11 cellular contexts compared by ENCODE assay signal in genomic region chr17:73566905-73567782, GRCh38.
DNase-seq lines count a peak whose midpoint lies in the region; ATAC-seq, FAIRE-seq and TF ChIP-seq lines count a peak whose summit lies in the region.
"Had no signal": no experiment of that assay in that cellular context is flagged by ENCODE, and none has a peak within 500 bp of the region (broad histone marks: within the 10 kb centered on the region; RNA-seq: fewer than 3 reads in every experiment).

No MANE protein-coding gene starts in this region.

- H3K9me3 ChIP-seq in T-helper 17 cell (ENCODE audit: control insufficient read depth, low read length, poor library complexity, severe bottlenecking) = no peaks in the 10 kb centered on the region
- H3K9me3 ChIP-seq in H1 (ENCODE audit: insufficient read depth in 2 of 2, low read depth in 1 of 2, low read length in 1 of 2) = no peaks in the 10 kb centered on the region
- no peaks in the 10 kb centered on the region for H3K9me3 ChIP-seq in ascending aorta
- H3K9me3 ChIP-seq: neutrophil had no signal

- TF ChIP-seq CTCF in H1 (IDR thresholded peaks at IDR 0.05; ENCODE audit: control extremely low read depth in 1 of 3, insufficient read depth in 1 of 3, low read depth in 1 of 3, low read length in 3 of 3) (no peak; a peak in 1 of 4 replicates), ascending aorta (IDR thresholded peaks at IDR 0.05) (no peak)

- H3K79me1 ChIP-seq in H1 (ENCODE audit: low read depth, low read length) = no peaks in the 10 kb centered on the region

- H3K4me3 Mint-ChIP-seq in T-helper 17 cell = peak overlapping the region; percentile 12

- peak overlapping the region; percentile 2; the same call in 1 of the 2 replicates for H2BK20ac ChIP-seq in H1 (ENCODE audit: low read length)

- 0 out of 2 replicates have a peak overlapping the region, but pooled peaks have one; percentile 25 for H2BK15ac ChIP-seq in H1 (ENCODE audit: low read length)

- peak; percentile 37 for DNase-seq in NCI-H2196 (lab: John Stamatoyannopoulos, UW; ENCODE audit: unreplicated experiment)
- no peak for DNase-seq in NCI-H2196 treated with DMSO at 0.1 percent for 48 hours (lab: John Stamatoyannopoulos, UW; ENCODE audit: unreplicated experiment)
- no peak for DNase-seq in T-helper 17 cell
- peak; percentile 43 to 70 for DNase-seq in H1 (ENCODE audit: low read depth in 1 of 2, low spot score in 2 of 2)
- DNase-seq in stimulated activated CD8-positive, alpha-beta memory T cell treated with anti-CD3 and anti-CD28 coated beads, Interleukin-4, amount 100 ng/mL, for 48 hours = peak; percentile 46
- no peak for DNase-seq in C1 segment of cervical spinal cord (lab: John Stamatoyannopoulos, UW)
- no peak for DNase-seq in ascending aorta (ENCODE audit: low spot score in 2 of 2)

- peak overlapping the region in 1 of 4 experiments; percentile 15; a peak in 2 of 7 replicates for H3K9ac ChIP-seq in H1 (replicated peaks in 1 of 4; ENCODE audit: extremely low read depth in 1 of 4, low read depth in 3 of 4, low read length in 3 of 4)

- peak overlapping the region; percentile 38; the same call in 1 of the 2 replicates for H2BK5ac ChIP-seq in H1 (ENCODE audit: low read depth, low read length)

- no peak overlapping the region for H3K23ac ChIP-seq in H1 (ENCODE audit: insufficient read length)

- peak overlapping the region; percentile 23 to 50 for H3K4me2 ChIP-seq in H1 (ENCODE audit: insufficient read depth in 1 of 2, low read depth in 2 of 2, low read length in 2 of 2)

- WGBS in H1 (ENCODE audit: extremely low coverage in 1 of 2, insufficient coverage in 1 of 2, insufficient read length in 1 of 2, insufficient replicate concordance in 2 of 2, low coverage in 1 of 2, low lambda C conversion rate in 2 of 2, missing lambda C conversion rate in 1 of 2), 2 experiments = 27% methylated on average over 11 of the region's 11 CpGs; no CpG with 5 or more reads in 1 of the 2 experiments

- H3K27ac ChIP-seq in H1 (ENCODE audit: low read depth, low read length) (peak overlapping the region; percentile 79), ascending aorta (no peak overlapping the region)
- H3K27ac ChIP-seq: coronary artery, neutrophil had no signal

- no peak overlapping the region for H4K8ac ChIP-seq in H1 (ENCODE audit: extremely low read depth, insufficient read depth, low read length)

- peak overlapping the region in 1 of 4 experiments; percentile 41; a peak in 2 of 8 replicates for H3K4me3 ChIP-seq in H1 (ENCODE audit: extremely low read depth in 1 of 4, insufficient read depth in 2 of 4, low read depth in 3 of 4, low read length in 4 of 4)
- H3K4me3 ChIP-seq in ascending aorta = no peak overlapping the region
- H3K4me3 ChIP-seq: coronary artery had no signal

- peaks cover 13% of the 10 kb centered on the region for H3K4me1 Mint-ChIP-seq in T-helper 17 cell

- H3K36me3 ChIP-seq in H1 (ENCODE audit: control insufficient read depth in 2 of 4, insufficient read depth in 4 of 4, low read length in 3 of 4) = no peaks in the 10 kb centered on the region
- H3K36me3 ChIP-seq in ascending aorta = no peaks in the 10 kb centered on the region
- H3K36me3 ChIP-seq: neutrophil had no signal

- no peak overlapping the region for H3K14ac ChIP-seq in H1 (ENCODE audit: insufficient read length)

- no peak; a peak in 1 of 3 replicates for TF ChIP-seq EP300 in H1 (IDR thresholded peaks at IDR 0.05; ENCODE audit: borderline replicate concordance in 1 of 2, low read depth in 2 of 2, low read length in 2 of 2)

- no peak overlapping the region for H3K56ac ChIP-seq in H1 (replicated peaks; ENCODE audit: insufficient read length, low read depth, low read length)

- H3K4ac ChIP-seq in H1 (replicated peaks; ENCODE audit: insufficient read length, low read depth, low read length) = peak overlapping the region; percentile 19

- peak; percentile 95 for FAIRE-seq in H1 (lab: Jason Lieb, UNC)
- FAIRE-seq: A204.1 had no signal

- no peaks in the 10 kb centered on the region for H4K20me1 ChIP-seq in H1 (replicated peaks in 1 of 2; ENCODE audit: control insufficient read depth in 1 of 2, insufficient read depth in 2 of 2, low read length in 2 of 2)

- H3K27ac Mint-ChIP-seq in T-helper 17 cell = peak overlapping the region; percentile 79

- H3K27me3 ChIP-seq in H1 (replicated peaks in 1 of 4; ENCODE audit: control insufficient read depth in 3 of 4, extremely low read depth in 1 of 4, insufficient read depth in 3 of 4, low read length in 3 of 4) (no peaks in the 10 kb centered on the region), ascending aorta (no peaks in the 10 kb centered on the region)
- H3K27me3 ChIP-seq: neutrophil had no signal

- TF ChIP-seq POLR2A in H1 (IDR thresholded peaks at IDR 0.05; ENCODE audit: control extremely low read depth in 1 of 2, low read depth in 2 of 2, low read length in 2 of 2) = no peak

- POLR2A ChIA-PET in H1 (lab: Charles Lee; ENCODE audit: partially characterized antibody) = interaction anchor here (1.0 to 1.7 kb wide), 7 partner anchors 9 to 76 kb away, joined by 4 to 10 read pairs (median 5); no protein-coding TSS in a partner anchor

- no peak overlapping the region for H2AFZ ChIP-seq in H1 (ENCODE audit: low read length)

- no peaks in the 10 kb centered on the region for H3K79me2 ChIP-seq in H1 (ENCODE audit: control insufficient read depth in 1 of 2, insufficient read depth in 2 of 2, low read length in 2 of 2)

- peak overlapping the region; percentile 39 for H3K18ac ChIP-seq in H1 (ENCODE audit: extremely low read depth, low read length)

- CTCF ChIA-PET in H1 (lab: Charles Lee; ENCODE audit: partially characterized antibody) = interaction anchor here (0.7 to 3.2 kb wide), 13 partner anchors 10 to 216 kb away, joined by 3 to 15 read pairs (median 4); no protein-coding TSS in a partner anchor

- peak; percentile 14 to 45; a peak in 3 of 4 replicates for TF ChIP-seq RAD21 in H1 (IDR thresholded peaks at IDR 0.05 in 1 of 2, conservative IDR thresholded peaks at IDR 0.05 in 1 of 2; ENCODE audit: low read depth in 2 of 2, low read length in 2 of 2)

- no peak overlapping the region for H2AK5ac ChIP-seq in H1 (ENCODE audit: low read depth, low read length)

- H3K23me2 ChIP-seq in H1 (ENCODE audit: low read depth, low read length) = no peaks in the 10 kb centered on the region

- H2BK12ac ChIP-seq in H1 (ENCODE audit: low read depth, low read length) = no peak overlapping the region

- H4K91ac ChIP-seq in H1 (replicated peaks; ENCODE audit: insufficient read length, low read length) = peak overlapping the region; percentile 71

- peak overlapping the region; percentile 82 for H4K5ac ChIP-seq in H1 (ENCODE audit: insufficient read length, low read depth, low read length)

- H3K4me1 ChIP-seq in H1 (replicated peaks in 1 of 4; ENCODE audit: control insufficient read depth in 3 of 4, insufficient read depth in 4 of 4, low read length in 3 of 4) = peaks cover 13 to 39% (median 22%) of the 10 kb centered on the region in 4 experiments
- H3K4me1 ChIP-seq in ascending aorta = no peaks in the 10 kb centered on the region

- peak; percentile 59 for ATAC-seq in T-helper 17 cell
- ATAC-seq in GM21723 (IDR thresholded peaks at IDR 0.05; ENCODE audit: unreplicated experiment) = no peak

- H2BK120ac ChIP-seq in H1 (replicated peaks; ENCODE audit: low read depth, low read length) = peak overlapping the region; percentile 94

- no peaks in the 10 kb centered on the region for H3K27me3 Mint-ChIP-seq in T-helper 17 cell

- no peaks in the 10 kb centered on the region for H3K36me3 Mint-ChIP-seq in T-helper 17 cell (ENCODE audit: low read depth)

- intact Hi-C loops in ascending aorta (cut with DNase I) = no loop called here

TF ChIP-seq in H1, 55 proteins besides CTCF, POLR2A, EP300 and RAD21:
- TF ChIP-seq JUND (IDR thresholded peaks at IDR 0.05; ENCODE audit: low read length) (no peak), FOSL1 (IDR thresholded peaks at IDR 0.05; ENCODE audit: insufficient read depth, low read depth, low read length) (no peak), CBX5 (IDR thresholded peaks at IDR 0.05; ENCODE audit: low read depth, low read length) (no peak), HDAC2 (IDR thresholded peaks at IDR 0.05; ENCODE audit: borderline replicate concordance in 1 of 2, low read depth in 2 of 2, low read length in 2 of 2) (peak in 1 of 2 experiments; percentile 46; a peak in 1 of 4 replicates), POU5F1 (IDR thresholded peaks at IDR 0.05; ENCODE audit: low read depth, low read length) (peak; percentile 94), YY1 (IDR thresholded peaks at IDR 0.05; ENCODE audit: low read depth, low read length) (peak; percentile 69; the same call in 1 of the 2 replicates), TAF7 (optimal IDR thresholded peaks at IDR 0.05; ENCODE audit: borderline replicate concordance, low read depth, low read length) (no peak), SP4 (IDR thresholded peaks at IDR 0.05; ENCODE audit: low read length) (peak; percentile 21; the same call in 1 of the 2 replicates), SIX5 (IDR thresholded peaks at IDR 0.05; ENCODE audit: low read depth, low read length) (no peak), SP1 (IDR thresholded peaks at IDR 0.05; ENCODE audit: low read depth, low read length) (peak; percentile 80), CREB1 (IDR thresholded peaks at IDR 0.05) (no peak), PHF8 (conservative IDR thresholded peaks at IDR 0.05; ENCODE audit: low read depth, low read length) (no peak), TAF1 (IDR thresholded peaks at IDR 0.05; ENCODE audit: low read depth, low read length) (peak; percentile 50), ZNF274 (IDR thresholded peaks at IDR 0.05; ENCODE audit: borderline replicate concordance, extremely low read depth, low read length) (no peak), ATF2 (IDR thresholded peaks at IDR 0.05; ENCODE audit: low read length) (peak; percentile 33; the same call in 1 of the 2 replicates), KDM4A (IDR thresholded peaks at IDR 0.05; ENCODE audit: low read depth, low read length, severe bottlenecking) (no peak), RBBP5 (IDR thresholded peaks at IDR 0.05; ENCODE audit: borderline replicate concordance, low read depth, low read length) (no peak), MAFK (IDR thresholded peaks at IDR 0.05; ENCODE audit: low read depth, low read length) (no peak), ASH2L (IDR thresholded peaks at IDR 0.05; ENCODE audit: low read length) (peak; percentile 53), RXRA (IDR thresholded peaks at IDR 0.05; ENCODE audit: insufficient read depth, low read depth, low read length) (no peak)

Comparison
In these comparisons a context has a peak if more than half of its experiments do, and no peak if none do; other contexts are left out.
1. DNase-seq: peak in NCI-H2196 (single experiment), H1 (2 of 2) and stimulated activated CD8-positive, alpha-beta memory T cell treated with anti-CD3 and anti-CD28 coated beads, Interleukin-4, amount 100 ng/mL, for 48 hours (single experiment); none in NCI-H2196 treated with DMSO at 0.1 percent for 48 hours (single experiment), T-helper 17 cell (0 of 3), C1 segment of cervical spinal cord (0 of 14) and ascending aorta (0 of 2).